30 cellular contexts compared by ENCODE assay signal in genomic region chr16:11038777-11039176, GRCh38.
DNase-seq lines count a peak whose midpoint lies in the region; ATAC-seq, FAIRE-seq and TF ChIP-seq lines count a peak whose summit lies in the region.
"Had no signal": no experiment of that assay in that cellular context is flagged by ENCODE, and none has a peak within 500 bp of the region (broad histone marks: within the 10 kb centered on the region; RNA-seq: fewer than 3 reads in every experiment).

No MANE protein-coding gene starts in this region.

- FAIRE-seq in keratinocyte (lab: Jason Lieb, UNC) = peak; percentile 81
- FAIRE-seq: H1 had no signal

- H3K36me3 ChIP-seq in PC-9 (ENCODE audit: low read depth) (peaks cover 6% of the 10 kb centered on the region), keratinocyte (ENCODE audit: control insufficient read depth in 2 of 2, extremely low read depth in 1 of 2, insufficient read depth in 2 of 2, low read length in 2 of 2) (peaks cover 8 to 15% of the 10 kb centered on the region in 2 experiments), smooth muscle cell (ENCODE audit: low read depth) (no peaks in the 10 kb centered on the region)

- H3K27ac ChIP-seq in PC-9 (peak overlapping the region; percentile 68), keratinocyte (ENCODE audit: control insufficient read depth, insufficient read depth, low read length) (peak overlapping the region; percentile 76), smooth muscle cell (ENCODE audit: low read depth) (peak overlapping the region; percentile 31)
- H3K27ac ChIP-seq: gastrocnemius medialis had no signal

- H4K20me1 ChIP-seq in PC-9 (ENCODE audit: insufficient read depth) (no peaks in the 10 kb centered on the region), keratinocyte (ENCODE audit: control insufficient read depth, extremely low read depth, insufficient read depth, low read length) (no peaks in the 10 kb centered on the region), smooth muscle cell (ENCODE audit: low read depth) (peaks cover 3% of the 10 kb centered on the region)

- peaks cover 53% of the 10 kb centered on the region for H3K36me3 Mint-ChIP-seq in activated CD4-positive, alpha-beta T cell treated with anti-CD3 and anti-CD28 coated beads, Interleukin-2, amount 10 ng/mL, durations not matched to agents 24 days and 14 days (ENCODE audit: low read depth)
- peaks cover 78% of the 10 kb centered on the region for H3K36me3 Mint-ChIP-seq in activated T-helper 17 cell treated with anti-CD3 and anti-CD28 coated beads, Interleukin-2, amount 50 U/mL, for 72 hours (ENCODE audit: low read depth)

- H3K27me3 ChIP-seq in PC-9 (ENCODE audit: insufficient read depth, low read depth) = no peaks in the 10 kb centered on the region
- H3K27me3 ChIP-seq in keratinocyte (ENCODE audit: control insufficient read depth, extremely low read depth, insufficient read depth, low read length) = no peaks in the 10 kb centered on the region
- H3K27me3 ChIP-seq in smooth muscle cell (ENCODE audit: low read depth) = no peaks in the 10 kb centered on the region
- H3K27me3 ChIP-seq: gastrocnemius medialis, upper lobe of left lung had no signal

- H3K9me1 ChIP-seq in keratinocyte (ENCODE audit: control insufficient read depth, extremely low read depth, insufficient read depth, low read length) = no peaks in the 10 kb centered on the region

- H3K4me2 ChIP-seq in PC-9 (peak overlapping the region; percentile 38), keratinocyte (ENCODE audit: control insufficient read depth, extremely low read depth, insufficient read depth, low read depth, low read length) (peak overlapping the region; percentile 64), smooth muscle cell (no peak overlapping the region)

- H3K27ac Mint-ChIP-seq in activated CD4-positive, alpha-beta T cell treated with anti-CD3 and anti-CD28 coated beads, Interleukin-2, amount 10 ng/mL, durations not matched to agents 24 days and 14 days = peak overlapping the region; percentile 37
- H3K27ac Mint-ChIP-seq in activated T-helper 17 cell treated with anti-CD3 and anti-CD28 coated beads, Interleukin-2, amount 50 U/mL, for 72 hours = no peak overlapping the region
- H3K27ac Mint-ChIP-seq: activated CD4-positive, alpha-beta T cell treated with anti-CD3 and anti-CD28 coated beads for 36 hours; activated CD8-positive, alpha-beta memory T cell treated with anti-CD3 and anti-CD28 coated beads, Interleukin-2, amount 10 ng/mL, durations not matched to agents 7 days and 5 days; activated naive CD8-positive, alpha-beta T cell; CD8-positive, alpha-beta memory T cell; endodermal cell had no signal

- TF ChIP-seq CTCF in PC-9 (conservative IDR thresholded peaks at IDR 0.05) = no peak
- TF ChIP-seq CTCF in keratinocyte (optimal IDR thresholded peaks at IDR 0.05 in 1 of 3, IDR thresholded peaks at IDR 0.05 in 1 of 3, conservative IDR thresholded peaks at IDR 0.05 in 1 of 3; ENCODE audit: extremely low read depth in 1 of 3, insufficient read depth in 2 of 3, low read length in 3 of 3) = no peak
- TF ChIP-seq CTCF in smooth muscle cell (IDR thresholded peaks at IDR 0.05; ENCODE audit: borderline replicate concordance, insufficient read depth, poor library complexity, severe bottlenecking) = no peak

- H3K79me2 ChIP-seq in PC-9 (ENCODE audit: low read depth) = no peaks in the 10 kb centered on the region
- no peaks in the 10 kb centered on the region for H3K79me2 ChIP-seq in keratinocyte (ENCODE audit: control insufficient read depth, insufficient read depth, low read length)
- H3K79me2 ChIP-seq in smooth muscle cell (ENCODE audit: low read depth) = no peaks in the 10 kb centered on the region

- H2AFZ ChIP-seq in PC-9 = no peak overlapping the region
- no peak overlapping the region for H2AFZ ChIP-seq in keratinocyte (ENCODE audit: control insufficient read depth, low read length)
- H2AFZ ChIP-seq in smooth muscle cell (ENCODE audit: low read depth) = no peak overlapping the region

- no peak for DNase-seq in activated CD4-positive, alpha-beta T cell treated with anti-CD3 and anti-CD28 coated beads, Interleukin-2, amount 10 ng/mL, durations not matched to agents 24 days and 14 days
- no peak for DNase-seq in activated CD4-positive, alpha-beta T cell treated with anti-CD3 and anti-CD28 coated beads for 48 hours
- DNase-seq in PC-9 (peak; percentile 81 to 95), keratinocyte (ENCODE audit: low read depth, low spot score) (peak; percentile 89), smooth muscle cell (lab: John Stamatoyannopoulos, UW; ENCODE audit: unreplicated experiment) (no peak), H4 (ENCODE audit: low spot score) (no peak)
- DNase-seq in stimulated activated CD4-positive, alpha-beta T cell treated with anti-CD3 and anti-CD28 coated beads, Interleukin-4, amount 100 ng/mL, for 4 hours = no peak
- DNase-seq: activated CD4-positive, alpha-beta T cell treated with anti-CD3 and anti-CD28 coated beads for 36 hours; activated CD8-positive, alpha-beta memory T cell treated with anti-CD3 and anti-CD28 coated beads, Interleukin-2, amount 10 ng/mL, durations not matched to agents 7 days and 5 days; aorta; CD8-positive, alpha-beta memory T cell; cortex of kidney; DMS153; endodermal cell; gastrocnemius medialis; midbrain; naive thymus-derived CD8-positive, alpha-beta T cell; NCI-H1092; NCI-H187 treated with DMSO at 0.1 percent for 48 hours; NCI-H226; NCI-H774; stimulated activated CD8-positive, alpha-beta memory T cell treated with anti-CD3 and anti-CD28 coated beads, Interleukin-4, amount 100 ng/mL, for 48 hours; T-helper 2 cell; upper lobe of left lung had no signal

- H3K27me3 Mint-ChIP-seq in activated CD4-positive, alpha-beta T cell treated with anti-CD3 and anti-CD28 coated beads, Interleukin-2, amount 10 ng/mL, durations not matched to agents 24 days and 14 days = no peaks in the 10 kb centered on the region
- no peaks in the 10 kb centered on the region for H3K27me3 Mint-ChIP-seq in activated T-helper 17 cell treated with anti-CD3 and anti-CD28 coated beads, Interleukin-2, amount 50 U/mL, for 72 hours
- H3K27me3 Mint-ChIP-seq: activated CD4-positive, alpha-beta T cell treated with anti-CD3 and anti-CD28 coated beads for 36 hours; activated CD8-positive, alpha-beta memory T cell treated with anti-CD3 and anti-CD28 coated beads, Interleukin-2, amount 10 ng/mL, durations not matched to agents 7 days and 5 days; activated naive CD8-positive, alpha-beta T cell; CD8-positive, alpha-beta memory T cell; IgD-negative memory B cell; naive thymus-derived CD8-positive, alpha-beta T cell had no signal

- H3K9me3 Mint-ChIP-seq in activated CD4-positive, alpha-beta T cell treated with anti-CD3 and anti-CD28 coated beads, Interleukin-2, amount 10 ng/mL, durations not matched to agents 24 days and 14 days = no peaks in the 10 kb centered on the region
- no peaks in the 10 kb centered on the region for H3K9me3 Mint-ChIP-seq in activated T-helper 17 cell treated with anti-CD3 and anti-CD28 coated beads, Interleukin-2, amount 50 U/mL, for 72 hours
- H3K9me3 Mint-ChIP-seq: CD8-positive, alpha-beta memory T cell; endodermal cell; IgD-negative memory B cell; naive thymus-derived CD8-positive, alpha-beta T cell had no signal

- intact Hi-C loops in activated CD4-positive, alpha-beta T cell treated with anti-CD3 and anti-CD28 coated beads, Interleukin-2, amount 10 ng/mL, durations not matched to agents 24 days and 14 days (cut with micrococcal nuclease) = no loop called here
- intact Hi-C loops in PC-9 (cut with micrococcal nuclease; ENCODE audit: unreplicated experiment) = loop anchor here (1.0 to 5.0 kb wide), 4 partner anchors 22 to 164 kb away; no protein-coding TSS in a partner anchor

- no peak for ATAC-seq in activated T-helper 17 cell treated with anti-CD3 and anti-CD28 coated beads, Interleukin-2, amount 50 U/mL, for 72 hours (replicated peaks)
- ATAC-seq: activated CD4-positive, alpha-beta T cell treated with anti-CD3 and anti-CD28 coated beads for 36 hours; activated CD8-positive, alpha-beta memory T cell treated with anti-CD3 and anti-CD28 coated beads, Interleukin-2, amount 10 ng/mL, durations not matched to agents 7 days and 5 days; gastrocnemius medialis; left lobe of liver; naive thymus-derived CD8-positive, alpha-beta T cell; Right ventricle myocardium inferior had no signal

- 80% methylated on average over 5 of the region's 5 CpGs for WGBS in smooth muscle cell (ENCODE audit: low lambda C conversion rate)

- H3F3A ChIP-seq in PC-9 (ENCODE audit: insufficient read depth, low read depth) (peaks cover 19% of the 10 kb centered on the region), smooth muscle cell (ENCODE audit: low read depth) (no peaks in the 10 kb centered on the region)

- H3K4me3 ChIP-seq in PC-9 = no peak overlapping the region
- H3K4me3 ChIP-seq in keratinocyte (ENCODE audit: control insufficient read depth in 2 of 3, extremely low read depth in 1 of 3, insufficient read depth in 2 of 3, low read depth in 1 of 3, low read length in 3 of 3) = no peak overlapping the region
- no peak overlapping the region for H3K4me3 ChIP-seq in smooth muscle cell
- H3K4me3 ChIP-seq: gastrocnemius medialis, upper lobe of left lung had no signal

- H3K9ac ChIP-seq in keratinocyte (ENCODE audit: control insufficient read depth, extremely low read depth, insufficient read depth, low read length) (no peak overlapping the region), smooth muscle cell (ENCODE audit: low read depth) (no peak overlapping the region)

- no peaks in the 10 kb centered on the region for H3K9me2 ChIP-seq in PC-9 (ENCODE audit: insufficient read depth)

- H3K9me3 ChIP-seq in PC-9 (ENCODE audit: insufficient read depth, low read depth) (no peaks in the 10 kb centered on the region), keratinocyte (ENCODE audit: control insufficient read depth, low read depth, low read length) (no peaks in the 10 kb centered on the region), smooth muscle cell (replicated peaks; ENCODE audit: low read depth) (no peaks in the 10 kb centered on the region)
- H3K9me3 ChIP-seq: gastrocnemius medialis, upper lobe of left lung had no signal

- dilution Hi-C loops in keratinocyte (cut with MboI; ENCODE audit: extremely low pct_ligation_motif_present, low sequenced_read_pairs) = no loop called here

- CTCF ChIA-PET in PC-9 (lab: Charles Lee) = no interaction called here

- no TSS peak for BruUV-seq in PC-9 (replicated peaks; lab: Mats Ljungman, UMichigan)

- no peak overlapping the region for H3K4me3 Mint-ChIP-seq in activated CD4-positive, alpha-beta T cell treated with anti-CD3 and anti-CD28 coated beads, Interleukin-2, amount 10 ng/mL, durations not matched to agents 24 days and 14 days
- H3K4me3 Mint-ChIP-seq in activated T-helper 17 cell treated with anti-CD3 and anti-CD28 coated beads, Interleukin-2, amount 50 U/mL, for 72 hours = no peak overlapping the region
- H3K4me3 Mint-ChIP-seq: activated CD4-positive, alpha-beta T cell treated with anti-CD3 and anti-CD28 coated beads for 36 hours; activated CD8-positive, alpha-beta memory T cell treated with anti-CD3 and anti-CD28 coated beads, Interleukin-2, amount 10 ng/mL, durations not matched to agents 7 days and 5 days; activated naive CD8-positive, alpha-beta T cell; CD8-positive, alpha-beta memory T cell; endodermal cell; IgD-negative memory B cell; naive thymus-derived CD8-positive, alpha-beta T cell had no signal

- POLR2A ChIA-PET in PC-9 (lab: Charles Lee; ENCODE audit: unreplicated experiment) = interaction anchor here (0.6 to 1.0 kb wide), 2 partner anchors 20 to 25 kb away, joined by 4 to 7 read pairs; no protein-coding TSS in a partner anchor

- H3K4me1 Mint-ChIP-seq in activated CD4-positive, alpha-beta T cell treated with anti-CD3 and anti-CD28 coated beads, Interleukin-2, amount 10 ng/mL, durations not matched to agents 24 days and 14 days = peaks cover 21% of the 10 kb centered on the region
- peaks cover 5% of the 10 kb centered on the region for H3K4me1 Mint-ChIP-seq in activated T-helper 17 cell treated with anti-CD3 and anti-CD28 coated beads, Interleukin-2, amount 50 U/mL, for 72 hours
- H3K4me1 Mint-ChIP-seq: activated CD4-positive, alpha-beta T cell treated with anti-CD3 and anti-CD28 coated beads for 36 hours; CD8-positive, alpha-beta memory T cell; IgD-negative memory B cell had no signal

- peaks cover 36% of the 10 kb centered on the region for H3K4me1 ChIP-seq in PC-9 (replicated peaks; ENCODE audit: insufficient read depth)
- H3K4me1 ChIP-seq in keratinocyte (ENCODE audit: control insufficient read depth, extremely low read depth, insufficient read depth, low read length) = peaks cover 27% of the 10 kb centered on the region
- H3K4me1 ChIP-seq in smooth muscle cell (ENCODE audit: low read depth) = peaks cover 5% of the 10 kb centered on the region
- H3K4me1 ChIP-seq: gastrocnemius medialis had no signal

Comparison
In these comparisons a context has a peak if more than half of its experiments do, and no peak if none do; other contexts are left out.
1. DNase-seq: peak in PC-9 (2 of 2) and keratinocyte (single experiment); none in activated CD4-positive, alpha-beta T cell treated with anti-CD3 and anti-CD28 coated beads, Interleukin-2, amount 10 ng/mL, durations not matched to agents 24 days and 14 days (single experiment), activated CD4-positive, alpha-beta T cell treated with anti-CD3 and anti-CD28 coated beads for 48 hours (single experiment), smooth muscle cell (single experiment), H4 (single experiment) and stimulated activated CD4-positive, alpha-beta T cell treated with anti-CD3 and anti-CD28 coated beads, Interleukin-4, amount 100 ng/mL, for 4 hours (0 of 2).
2. Peak in every context shown above with its lines, with median percentiles within 50 percentile points of each other: H3K27ac ChIP-seq.